ENCODE assay signal across 16 cellular contexts in genomic region chr4:42636591-42636990, GRCh38. TPM values are rescaled to one million over a fixed set of nuclear protein-coding genes. Genes with fewer than 3 reads are reported as not detected.
DNase-seq lines count a peak whose midpoint lies in the region; ATAC-seq and TF ChIP-seq lines count a peak whose summit lies in the region.
"Had no signal": no experiment of that assay in that cellular context is flagged by ENCODE, and none has a peak within 500 bp of the region (broad histone marks: within the 10 kb centered on the region; RNA-seq: fewer than 3 reads in every experiment).

No MANE protein-coding gene starts in this region.

- peak; percentile 96 for DNase-seq in DMS 273 (lab: John Stamatoyannopoulos, UW; ENCODE audit: unreplicated experiment)
- peak; percentile 10 for DNase-seq in NCI-H2171 (lab: John Stamatoyannopoulos, UW)
- DNase-seq in retina: peak; percentile 59
- DNase-seq in MV-4-11 (lab: John Stamatoyannopoulos, UW): no peak
- no peak for DNase-seq in stimulated activated naive CD4-positive, alpha-beta T cell treated with Interleukin-2 at 50 U/mL for 16 hours (lab: John Stamatoyannopoulos, UW)
- DNase-seq: activated CD4-positive, alpha-beta T cell treated with anti-CD3 and anti-CD28 coated beads for 4 hours; activated naive CD4-positive, alpha-beta T cell treated with Interleukin-2 at 50 U/mL for 16 hours; cortex of kidney; DMS53; foreskin melanocyte; NCI-H1417 treated with DMSO at 0.1 percent for 48 hours; NCI-H526 had no signal

- H3K36me3 Mint-ChIP-seq in brain: no peaks in the 10 kb centered on the region
- H3K36me3 Mint-ChIP-seq: mesothelial cell of epicardium had no signal

- no peaks in the 10 kb centered on the region for H3K27me3 Mint-ChIP-seq in brain

- H3K27ac Mint-ChIP-seq in brain: peak overlapping the region; percentile 75 to 94 (median 88)
- H3K27ac Mint-ChIP-seq: mesothelial cell of epicardium had no signal

- peak overlapping the region; percentile 65 to 82 (median 75) for H3K4me3 Mint-ChIP-seq in brain
- H3K4me3 Mint-ChIP-seq: mesothelial cell of epicardium had no signal

- no peak for ATAC-seq in GM18909 (IDR thresholded peaks at IDR 0.05; ENCODE audit: poor library complexity, unreplicated experiment)
- ATAC-seq: HCT116 had no signal

- TF ChIP-seq CTCF in brain (conservative IDR thresholded peaks at IDR 0.05): no peak

- peaks cover 80% of the 10 kb centered on the region for H3K4me1 Mint-ChIP-seq in brain

- no peaks in the 10 kb centered on the region for H3K9me3 Mint-ChIP-seq in brain
- H3K9me3 Mint-ChIP-seq: mesothelial cell of epicardium had no signal

RNA-seq across cellular contexts. Expression of gene ATP8A1, which starts 20.3 kb away (rescaled TPM):
- polyA plus RNA-seq in brain (ENCODE audit: insufficient read depth, low read depth, low replicate concordance): 13.6 TPM

Comparison
In these comparisons a context has a peak if more than half of its experiments do, and no peak if none do; other contexts are left out.
1. DNase-seq: peak in DMS 273 (single experiment), NCI-H2171 (single experiment) and retina (single experiment); none in MV-4-11 (single experiment) and stimulated activated naive CD4-positive, alpha-beta T cell treated with Interleukin-2 at 50 U/mL for 16 hours (single experiment).